Comparison of ENCODE assay signal across 21 cellular contexts in the genomic region with DNA sequence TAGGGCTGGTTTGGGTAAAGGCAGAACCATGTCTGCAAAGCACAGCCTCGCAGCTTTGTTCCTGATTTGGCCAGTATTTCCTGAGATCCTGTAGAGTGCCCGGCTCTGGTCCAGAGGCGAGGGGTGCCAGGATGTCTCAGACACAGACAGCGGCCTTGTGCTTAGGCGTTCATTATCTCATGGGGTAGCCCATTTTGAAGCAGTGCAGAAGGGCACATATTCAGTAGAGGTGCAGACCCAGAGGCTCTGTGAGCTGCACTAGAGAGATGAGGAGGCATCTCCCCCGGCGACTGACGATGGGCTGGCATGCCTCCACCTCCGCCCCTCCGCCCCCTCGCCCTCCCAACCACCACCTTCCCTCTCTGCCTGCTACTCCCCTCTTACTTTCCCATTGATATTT.
"Had no signal": no experiment of that assay in that cellular context is flagged by ENCODE, and none has a peak within 500 bp of the region (broad histone marks: within the 10 kb centered on the region; RNA-seq: fewer than 3 reads in every experiment).

No MANE protein-coding gene starts in this region.

- ATAC-seq: activated CD4-positive, CD25-positive, alpha-beta regulatory T cell treated with anti-CD3 and anti-CD28 coated beads, Interleukin-2, amount 50 U/mL, for 24 hours; activated CD8-positive, alpha-beta memory T cell treated with anti-CD3 and anti-CD28 coated beads, Interleukin-2, amount 10 ng/mL, durations not matched to agents 7 days and 5 days; activated naive CD4-positive, alpha-beta T cell treated with anti-CD3 and anti-CD28 coated beads, Interleukin-2, amount 50 U/mL, for 72 hours had no signal

- H3K4me3 ChIP-seq: Peyer's patch had no signal

- H3K9me3 ChIP-seq: Peyer's patch had no signal

- H3K27ac ChIP-seq: brain microvascular endothelial cell, Peyer's patch, RWPE1 had no signal

- DNase-seq: activated CD4-positive, alpha-beta T cell treated with anti-CD3 and anti-CD28 coated beads for 48 hours; activated CD4-positive, alpha-beta T cell treated with anti-CD3 and anti-CD28 coated beads, Interleukin-2, amount 50 U/mL, for 48 hours; activated CD8-positive, alpha-beta memory T cell treated with anti-CD3 and anti-CD28 coated beads, Interleukin-2, amount 10 ng/mL, durations not matched to agents 7 days and 5 days; activated effector memory CD4-positive, alpha-beta T cell treated with anti-CD3 and anti-CD28 coated beads, Interleukin-2, amount 50 U/mL, for 16 hours; activated naive CD4-positive, alpha-beta T cell treated with Interleukin-2 at 50 U/mL for 16 hours; activated T-cell treated with anti-CD3 and anti-CD28 coated beads, Interleukin-2, amount 50 U/mL, for 24 hours; brain microvascular endothelial cell; Karpas-422; MM.1S; NCI-H1105; NCI-H1436; NCI-H1694 treated with DMSO at 0.1 percent for 48 hours; NCI-H2029 treated with DMSO at 0.1 percent for 48 hours; NCI-H510A treated with DMSO at 0.1 percent for 48 hours; NCI-H69; NK-92 treated with Interleukin-12 subunit alpha and Interleukin-12 subunit beta, amount 100 ng/mL, for 24 hours; Peyer's patch; SHP77 treated with DMSO at 0.1 percent for 48 hours had no signal

- H3K27me3 ChIP-seq: brain microvascular endothelial cell, Peyer's patch had no signal

- H3K36me3 ChIP-seq: brain microvascular endothelial cell had no signal

- H3K4me1 ChIP-seq: Peyer's patch had no signal
